Comparison of ENCODE assay signal across 8 cellular contexts in genomic region chr5:53095931-53096525, GRCh38. TPM values are rescaled to one million over a fixed set of nuclear protein-coding genes. Genes with fewer than 3 reads are reported as not detected.
DNase-seq lines count a peak whose midpoint lies in the region; ATAC-seq and TF ChIP-seq lines count a peak whose summit lies in the region.

No MANE protein-coding gene starts in this region.

- H3K36me3 ChIP-seq in Karpas-422 (ENCODE audit: insufficient read depth, low read length) (peaks cover 4% of the 10 kb centered on the region; the same call in 1 of the 2 replicates), SU-DHL-6 (ENCODE audit: low read length) (peaks cover 21% of the 10 kb centered on the region), left ventricle myocardium inferior (peaks cover 44% of the 10 kb centered on the region), gastrocnemius medialis (peaks cover 0 to 31% of the 10 kb centered on the region in 2 donors)

- H3K9ac ChIP-seq in Karpas-422 (ENCODE audit: low read length), result no peak overlapping the region
- H3K9ac ChIP-seq in SU-DHL-6 (ENCODE audit: low read length), result no peak overlapping the region

- H3K9me2 ChIP-seq in Karpas-422 (replicated peaks; ENCODE audit: insufficient read depth, low read length) (no peaks in the 10 kb centered on the region), SU-DHL-6 (replicated peaks; ENCODE audit: insufficient read depth, low read length) (no peaks in the 10 kb centered on the region)

- TF ChIP-seq POLR2A in gastrocnemius medialis (IDR thresholded peaks at IDR 0.05), result no peak

- H3K4me3 ChIP-seq in Karpas-422 (ENCODE audit: low read length), result no peak overlapping the region
- H3K4me3 ChIP-seq in SU-DHL-6 (ENCODE audit: insufficient read depth, low read length, poor library complexity, severe bottlenecking), result no peak overlapping the region
- H3K4me3 ChIP-seq in left ventricle myocardium inferior, result no peak overlapping the region
- H3K4me3 ChIP-seq in gastrocnemius medialis, result no peak overlapping the region

- DNase-seq in DMS79 (lab: John Stamatoyannopoulos, UW) (peak; percentile 7), Karpas-422 (peak; percentile 86), left ventricle myocardium inferior (peak; percentile 18), gastrocnemius medialis (peak in 1 of 2 donors; percentile 30), hepatic stellate cell (ENCODE audit: low spot score) (no peak)
- peak; percentile 47 for DNase-seq in activated naive CD8-positive, alpha-beta T cell treated with anti-CD3 and anti-CD28 coated beads, Interleukin-2, amount 50 U/mL, for 16 hours (ENCODE audit: low read depth, low spot score)

- intact Hi-C loops in left ventricle myocardium inferior (cut with micrococcal nuclease), result loop anchor here (5.0 kb wide), 1 partner anchor 149 kb away; no protein-coding TSS in a partner anchor
- intact Hi-C loops in gastrocnemius medialis (cut with DNase I; ENCODE audit: low total_unique reads), result loop anchor here (2.0 kb wide), 1 partner anchor 147 kb away; no protein-coding TSS in a partner anchor

- in situ Hi-C loops in gastrocnemius medialis (cut with MboI; ENCODE audit: low sequenced_read_pairs in 4 of 4), result loop anchor here in 3 of 4 donors (5.0 to 10.0 kb wide), 2 partner anchors 149 to 151 kb away; no protein-coding TSS in a partner anchor

- H3K27ac ChIP-seq in Karpas-422 (ENCODE audit: low read length) (no peak overlapping the region), SU-DHL-6 (ENCODE audit: low read depth, low read length) (no peak overlapping the region), left ventricle myocardium inferior (replicated peaks) (no peak overlapping the region), gastrocnemius medialis (no peak overlapping the region)

- H3K4me2 ChIP-seq in Karpas-422 (ENCODE audit: low read depth, low read length, poor library complexity, severe bottlenecking) (no peak overlapping the region), SU-DHL-6 (ENCODE audit: low read depth, low read length, poor library complexity, severe bottlenecking) (no peak overlapping the region)

- H3K79me2 ChIP-seq in Karpas-422 (ENCODE audit: low read length), result no peaks in the 10 kb centered on the region
- no peaks in the 10 kb centered on the region for H3K79me2 ChIP-seq in SU-DHL-6 (ENCODE audit: insufficient read depth, low read length)

- TF ChIP-seq CTCF in SU-DHL-6 (IDR thresholded peaks at IDR 0.05; ENCODE audit: insufficient read depth, low read length, poor library complexity, severe bottlenecking) (peak; percentile 83), left ventricle myocardium inferior (IDR thresholded peaks at IDR 0.05; ENCODE audit: borderline replicate concordance) (peak; percentile 93), gastrocnemius medialis (IDR thresholded peaks at IDR 0.05 in 4 of 5, conservative IDR thresholded peaks at IDR 0.05 in 1 of 5) (peak; percentile 49 to 89 (median 67))

- ATAC-seq in GM21423 (IDR thresholded peaks at IDR 0.05; ENCODE audit: unreplicated experiment) (peak; percentile 74), gastrocnemius medialis (peak in 1 of 2 donors; percentile 51)

- H3K4me1 ChIP-seq in Karpas-422 (ENCODE audit: low read length) (no peaks in the 10 kb centered on the region), left ventricle myocardium inferior (peaks cover 9% of the 10 kb centered on the region), gastrocnemius medialis (no peaks in the 10 kb centered on the region)

- no peaks in the 10 kb centered on the region for H3K9me3 ChIP-seq in Karpas-422 (ENCODE audit: low read length)
- H3K9me3 ChIP-seq in SU-DHL-6 (ENCODE audit: insufficient read depth, low read length), result no peaks in the 10 kb centered on the region
- H3K9me3 ChIP-seq in left ventricle myocardium inferior (replicated peaks), result no peaks in the 10 kb centered on the region
- H3K9me3 ChIP-seq in gastrocnemius medialis, result no peaks in the 10 kb centered on the region

- no peaks in the 10 kb centered on the region for H3K27me3 ChIP-seq in Karpas-422 (ENCODE audit: low read length)
- H3K27me3 ChIP-seq in SU-DHL-6 (ENCODE audit: low read length), result no peaks in the 10 kb centered on the region
- no peaks in the 10 kb centered on the region for H3K27me3 ChIP-seq in left ventricle myocardium inferior (ENCODE audit: low read depth)
- H3K27me3 ChIP-seq in gastrocnemius medialis, result no peaks in the 10 kb centered on the region

- H2AFZ ChIP-seq in Karpas-422 (ENCODE audit: low read length) (no peak overlapping the region), SU-DHL-6 (ENCODE audit: low read depth, low read length, severe bottlenecking) (no peak overlapping the region)

- H4K20me1 ChIP-seq in Karpas-422 (ENCODE audit: insufficient read depth, low read depth, low read length) (no peaks in the 10 kb centered on the region), SU-DHL-6 (ENCODE audit: low read depth, low read length) (no peaks in the 10 kb centered on the region)

- peaks cover 5% of the 10 kb centered on the region; the same call in 1 of the 2 replicates for H3F3A ChIP-seq in SU-DHL-6 (ENCODE audit: insufficient read depth)

RNA-seq across cellular contexts. Expression of gene MOCS2, which starts 13.5 kb away (rescaled TPM):
- 12.6 and 25.0 TPM in 2 replicates for total RNA-seq in Karpas-422 (2014; rRNA removed; shearing (Covaris generic); ENCODE audit: low replicate concordance)
- total RNA-seq in left ventricle myocardium inferior (88.7 TPM), gastrocnemius medialis (10 to 100 TPM; 32.0 to 58.6 (median 53.1) TPM)
